Comparison of ENCODE assay signal across 1 cellular context in the genomic region with DNA sequence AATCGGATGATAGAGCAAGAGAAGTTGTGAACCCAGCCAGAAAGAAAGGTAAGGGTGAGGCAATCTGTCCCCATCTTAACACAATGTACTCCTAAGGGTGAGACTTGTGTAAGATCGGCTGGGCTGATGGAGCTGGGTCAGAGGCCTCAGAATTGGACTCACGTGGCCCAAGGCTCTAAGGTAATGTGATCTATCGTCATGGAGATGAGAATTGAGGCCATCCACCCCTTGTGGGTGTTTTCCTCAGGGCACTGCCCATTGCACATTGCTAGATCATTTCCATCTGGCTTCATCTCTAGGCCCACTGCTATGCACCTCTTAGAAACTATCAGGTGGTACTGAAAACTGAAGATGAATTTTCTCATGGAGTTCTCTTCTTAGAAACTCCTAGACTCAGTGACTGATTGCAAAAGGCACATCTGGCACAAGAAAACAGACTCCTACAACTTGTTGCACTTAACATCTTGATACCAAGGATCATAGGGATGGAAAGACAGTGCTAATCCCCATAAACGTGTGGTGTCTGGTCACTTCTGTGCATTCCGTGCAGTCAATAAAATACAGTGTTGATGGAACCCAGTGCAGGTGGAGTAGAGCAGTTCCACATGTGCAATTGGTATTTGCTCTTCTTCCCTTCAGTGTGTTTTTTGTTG.
TF ChIP-seq lines count a peak whose summit lies in the region.

No MANE protein-coding gene starts in this region.

TF ChIP-seq in IMR-90, 13 proteins besides CTCF, POLR2A, EP300 and RAD21 (continued from another document):
- TF ChIP-seq MAFK (IDR thresholded peaks at IDR 0.05; ENCODE audit: low read depth, low read length) (no peak), ELK1 (IDR thresholded peaks at IDR 0.05; ENCODE audit: borderline replicate concordance, low read depth, low read length) (no peak), RCOR1 (IDR thresholded peaks at IDR 0.05; ENCODE audit: insufficient replicate concordance, low read length) (no peak)
